17 cellular contexts compared by ENCODE assay signal in the genomic region with DNA sequence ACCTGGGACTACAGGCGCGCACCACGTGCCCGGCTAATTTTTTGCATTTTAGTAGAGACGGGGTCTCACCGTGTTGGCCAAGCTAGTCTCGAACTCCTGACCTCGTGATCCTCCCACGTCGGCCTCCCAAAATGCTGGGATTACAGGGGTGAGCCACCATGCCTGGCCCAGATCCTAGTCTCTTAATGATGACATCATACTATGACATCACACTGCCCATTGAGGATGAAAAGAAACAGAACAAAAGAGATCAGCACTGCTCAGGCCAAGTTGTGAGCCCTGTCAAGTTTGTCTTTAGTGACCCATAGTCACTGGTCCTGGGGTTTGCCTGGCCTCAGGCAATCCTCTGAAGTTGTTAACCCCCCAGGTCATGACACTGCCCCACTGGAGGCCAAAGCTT. TPM values are rescaled to one million over a fixed set of nuclear protein-coding genes. Genes with fewer than 3 reads are reported as not detected.
DNase-seq lines count a peak whose midpoint lies in the region; ATAC-seq, FAIRE-seq and TF ChIP-seq lines count a peak whose summit lies in the region.
"Had no signal": no experiment of that assay in that cellular context is flagged by ENCODE, and none has a peak within 500 bp of the region (broad histone marks: within the 10 kb centered on the region; RNA-seq: fewer than 3 reads in every experiment).

No MANE protein-coding gene starts in this region.

- no peak for TF ChIP-seq POLR2A in H1 (IDR thresholded peaks at IDR 0.05; ENCODE audit: control extremely low read depth in 1 of 2, low read depth in 2 of 2, low read length in 2 of 2)

- CTCF ChIA-PET in RWPE1 (lab: Yijun Ruan, JAX) (interaction anchor here (0.7 kb wide), 1 partner anchor 304 kb away, joined by 3 read pairs; no protein-coding TSS in a partner anchor), H1 (lab: Charles Lee; ENCODE audit: partially characterized antibody) (interaction anchor here (1.1 to 1.6 kb wide), 4 partner anchors 12 to 50 kb away, joined by 3 to 6 read pairs (median 4); no protein-coding TSS in a partner anchor)

- no peak overlapping the region for H3K23ac ChIP-seq in H1 (ENCODE audit: insufficient read length)
- no peak overlapping the region for H3K23ac ChIP-seq in trophoblast cell (ENCODE audit: low read length)

- H2BK15ac ChIP-seq in H1 (ENCODE audit: low read length) = no peak overlapping the region

- FAIRE-seq in H1 (lab: Jason Lieb, UNC) = no peak
- FAIRE-seq: GM18507, HTR-8/SVneo had no signal

- no peaks in the 10 kb centered on the region for H3K23me2 ChIP-seq in H1 (ENCODE audit: low read depth, low read length)

- DNase-seq in GM23338 (ENCODE audit: low spot score) (no peak), RWPE1 (ENCODE audit: low spot score) (no peak), H1 (ENCODE audit: low read depth in 1 of 2, low spot score in 2 of 2) (peak in 1 of 2 experiments; percentile 11), islet precursor cell (peak; percentile 12), iPS-NIHi11 (ENCODE audit: low spot score) (no peak), osteoblast (ENCODE audit: insufficient read length, low spot score, missing footprints) (no peak), trophoblast cell (no peak)
- DNase-seq: ACHN; CD4-positive, CD25-positive, alpha-beta regulatory T cell; DMS53; GF-D8; GM23248; H9; KBM-7 had no signal

- no peak overlapping the region for H3K4me3 Mint-ChIP-seq in GM23338
- H3K4me3 Mint-ChIP-seq: CD4-positive, CD25-positive, alpha-beta regulatory T cell; H9 had no signal

- H2AFZ ChIP-seq in GM23338 (0 out of 2 replicates have a peak overlapping the region, but pooled peaks have one; percentile 38), H1 (ENCODE audit: low read length) (no peak overlapping the region), osteoblast (ENCODE audit: low read length) (no peak overlapping the region), trophoblast cell (ENCODE audit: insufficient read depth, low read length, poor library complexity) (no peak overlapping the region)
- H2AFZ ChIP-seq: GM23248 had no signal

- H3K4ac ChIP-seq in H1 (replicated peaks; ENCODE audit: insufficient read length, low read depth, low read length) (no peak overlapping the region), trophoblast cell (ENCODE audit: low read depth, low read length) (no peak overlapping the region)

- TF ChIP-seq CTCF in GM23338 (conservative IDR thresholded peaks at IDR 0.05; ENCODE audit: low read depth in 2 of 2) (no peak), RWPE1 (conservative IDR thresholded peaks at IDR 0.05; ENCODE audit: low read depth) (no peak), H1 (IDR thresholded peaks at IDR 0.05; ENCODE audit: control extremely low read depth in 1 of 3, insufficient read depth in 1 of 3, low read depth in 1 of 3, low read length in 3 of 3) (no peak), osteoblast (IDR thresholded peaks at IDR 0.05; ENCODE audit: extremely low read depth, low read depth, low read length) (no peak)

- no peak overlapping the region for H4K12ac ChIP-seq in trophoblast cell (ENCODE audit: low read depth, low read length)

- no peak overlapping the region for H3K56ac ChIP-seq in H1 (replicated peaks; ENCODE audit: insufficient read length, low read depth, low read length)

- H3K79me1 ChIP-seq in H1 (ENCODE audit: low read depth, low read length) = no peaks in the 10 kb centered on the region
- no peaks in the 10 kb centered on the region for H3K79me1 ChIP-seq in trophoblast cell (ENCODE audit: low read length)

- H3K36me3 ChIP-seq in GM23338 (ENCODE audit: insufficient read depth) (no peaks in the 10 kb centered on the region), H1 (ENCODE audit: control insufficient read depth in 2 of 4, insufficient read depth in 4 of 4, low read length in 3 of 4) (no peaks in the 10 kb centered on the region), osteoblast (ENCODE audit: insufficient read depth, low read length) (no peaks in the 10 kb centered on the region), trophoblast cell (ENCODE audit: control insufficient read depth in 1 of 2, insufficient read depth in 2 of 2, low read length in 2 of 2) (peaks cover 0 to 2% of the 10 kb centered on the region in 2 experiments)
- H3K36me3 ChIP-seq: BLaER1 treated with 17β-estradiol and CSF1 and Interleukin-3, amounts not matched to agents 10 nM and 100 nM had no signal

- H3K18ac ChIP-seq in H1 (ENCODE audit: extremely low read depth, low read length) (no peak overlapping the region), trophoblast cell (ENCODE audit: low read length) (no peak overlapping the region)

- H3K14ac ChIP-seq in H1 (ENCODE audit: insufficient read length) = no peak overlapping the region
- no peak overlapping the region for H3K14ac ChIP-seq in trophoblast cell (ENCODE audit: low read length)

- POLR2A ChIA-PET in RWPE1 (lab: Yijun Ruan, JAX; ENCODE audit: low non-redundant PET) = no interaction called here
- POLR2A ChIA-PET in H1 (lab: Charles Lee; ENCODE audit: partially characterized antibody) = no interaction called here

- peaks cover 1% of the 10 kb centered on the region for H3K27me3 Mint-ChIP-seq in GM23338 (ENCODE audit: insufficient read depth, low read depth, poor library complexity)

- H3K27me3 ChIP-seq in GM23338 (ENCODE audit: insufficient read depth) (no peaks in the 10 kb centered on the region), H1 (replicated peaks in 1 of 4; ENCODE audit: control insufficient read depth in 3 of 4, extremely low read depth in 1 of 4, insufficient read depth in 3 of 4, low read length in 3 of 4) (no peaks in the 10 kb centered on the region), osteoblast (ENCODE audit: insufficient read depth, low read length) (no peaks in the 10 kb centered on the region), trophoblast cell (ENCODE audit: insufficient read depth, low read length) (no peaks in the 10 kb centered on the region)
- H3K27me3 ChIP-seq: BLaER1 treated with 17β-estradiol and CSF1 and Interleukin-3, amounts not matched to agents 10 nM and 100 nM had no signal

- no peak for ATAC-seq in GM23338

- H2AK5ac ChIP-seq in H1 (ENCODE audit: low read depth, low read length) = no peak overlapping the region
- no peak overlapping the region for H2AK5ac ChIP-seq in trophoblast cell (ENCODE audit: low read length)

- WGBS in H1 (ENCODE audit: extremely low coverage in 1 of 2, insufficient coverage in 1 of 2, insufficient read length in 1 of 2, insufficient replicate concordance in 2 of 2, low coverage in 1 of 2, low lambda C conversion rate in 2 of 2, missing lambda C conversion rate in 1 of 2), 2 experiments = 94% methylated on average over 10 of the region's 10 CpGs; no CpG with 5 or more reads in 1 of the 2 experiments
- no CpG with 5 or more reads among the region's 10 CpGs for WGBS in trophoblast cell (ENCODE audit: extremely low coverage, insufficient coverage, insufficient read length)

- H2BK12ac ChIP-seq in H1 (ENCODE audit: low read depth, low read length) (no peak overlapping the region), trophoblast cell (ENCODE audit: low read length) (no peak overlapping the region)

- H3K9ac ChIP-seq in H1 (replicated peaks in 1 of 4; ENCODE audit: extremely low read depth in 1 of 4, low read depth in 3 of 4, low read length in 3 of 4) = no peak overlapping the region
- no peak overlapping the region for H3K9ac ChIP-seq in trophoblast cell (ENCODE audit: low read length)
- H3K9ac ChIP-seq: BLaER1 treated with 17β-estradiol and CSF1 and Interleukin-3, amounts not matched to agents 10 nM and 100 nM; GM23248 had no signal

- H3K4me1 ChIP-seq in GM23338 (ENCODE audit: insufficient read depth) = no peaks in the 10 kb centered on the region
- H3K4me1 ChIP-seq in H1 (replicated peaks in 1 of 4; ENCODE audit: control insufficient read depth in 3 of 4, insufficient read depth in 4 of 4, low read length in 3 of 4) = no peaks in the 10 kb centered on the region
- no peaks in the 10 kb centered on the region for H3K4me1 ChIP-seq in osteoblast (ENCODE audit: insufficient read depth, low read length)
- H3K4me1 ChIP-seq in trophoblast cell (ENCODE audit: control insufficient read depth in 1 of 2, insufficient read depth in 2 of 2, low read length in 2 of 2) = peaks cover 6 to 11% of the 10 kb centered on the region in 2 experiments
- H3K4me1 ChIP-seq: BLaER1 treated with 17β-estradiol and CSF1 and Interleukin-3, amounts not matched to agents 10 nM and 100 nM had no signal

- no peaks in the 10 kb centered on the region for H3K36me3 Mint-ChIP-seq in GM23338 (ENCODE audit: low read depth)
- H3K36me3 Mint-ChIP-seq: CD4-positive, CD25-positive, alpha-beta regulatory T cell had no signal

- H3K79me2 ChIP-seq in GM23338 (replicated peaks; ENCODE audit: insufficient read depth) = no peaks in the 10 kb centered on the region
- H3K79me2 ChIP-seq in H1 (ENCODE audit: control insufficient read depth in 1 of 2, insufficient read depth in 2 of 2, low read length in 2 of 2) = no peaks in the 10 kb centered on the region
- H3K79me2 ChIP-seq in osteoblast (ENCODE audit: insufficient read depth, low read length) = no peaks in the 10 kb centered on the region
- no peaks in the 10 kb centered on the region for H3K79me2 ChIP-seq in trophoblast cell (ENCODE audit: control insufficient read depth, insufficient read depth, low read length, poor library complexity)

- H3F3A ChIP-seq in GM23338 (replicated peaks; ENCODE audit: low read depth) = no peaks in the 10 kb centered on the region

- no peak overlapping the region for H2BK5ac ChIP-seq in H1 (ENCODE audit: low read depth, low read length)
- no peak overlapping the region for H2BK5ac ChIP-seq in trophoblast cell (ENCODE audit: low read depth, low read length, poor library complexity)

- H3K27ac Mint-ChIP-seq in GM23338 = no peak overlapping the region
- H3K27ac Mint-ChIP-seq: CD4-positive, CD25-positive, alpha-beta regulatory T cell; H9 had no signal

- H2BK120ac ChIP-seq in H1 (replicated peaks; ENCODE audit: low read depth, low read length) = no peak overlapping the region
- no peak overlapping the region for H2BK120ac ChIP-seq in trophoblast cell (ENCODE audit: insufficient read depth, low read length, poor library complexity)

- no peaks in the 10 kb centered on the region for H3K9me2 ChIP-seq in GM23338 (ENCODE audit: insufficient read depth)

- H4K5ac ChIP-seq in H1 (ENCODE audit: insufficient read length, low read depth, low read length) = no peak overlapping the region

- H3K27ac ChIP-seq in GM23338 (ENCODE audit: low read depth) (no peak overlapping the region), RWPE1 (peak overlapping the region; percentile 72), H1 (ENCODE audit: low read depth, low read length) (no peak overlapping the region), osteoblast (ENCODE audit: low read depth, low read length) (no peak overlapping the region), trophoblast cell (ENCODE audit: low read depth, low read length) (no peak overlapping the region)
- H3K27ac ChIP-seq: BLaER1 treated with 17β-estradiol and CSF1 and Interleukin-3, amounts not matched to agents 10 nM and 100 nM; GM23248 had no signal

- H4K20me1 ChIP-seq in GM23338 (replicated peaks; ENCODE audit: insufficient read depth) (no peaks in the 10 kb centered on the region), H1 (replicated peaks in 1 of 2; ENCODE audit: control insufficient read depth in 1 of 2, insufficient read depth in 2 of 2, low read length in 2 of 2) (no peaks in the 10 kb centered on the region), osteoblast (ENCODE audit: insufficient read depth, low read length) (no peaks in the 10 kb centered on the region)
- H4K20me1 ChIP-seq: BLaER1 treated with 17β-estradiol and CSF1 and Interleukin-3, amounts not matched to agents 10 nM and 100 nM had no signal

- H3K4me1 Mint-ChIP-seq in GM23338 = no peaks in the 10 kb centered on the region
- H3K4me1 Mint-ChIP-seq: CD4-positive, CD25-positive, alpha-beta regulatory T cell; H9 had no signal

- H3K4me3 ChIP-seq in GM23338 (no peak overlapping the region), H1 (ENCODE audit: extremely low read depth in 1 of 4, insufficient read depth in 2 of 4, low read depth in 3 of 4, low read length in 4 of 4) (no peak overlapping the region), osteoblast (ENCODE audit: insufficient read depth, low read length) (no peak overlapping the region), trophoblast cell (ENCODE audit: low read depth, low read length) (no peak overlapping the region)
- H3K4me3 ChIP-seq: BLaER1 treated with 17β-estradiol and CSF1 and Interleukin-3, amounts not matched to agents 10 nM and 100 nM; GM23248 had no signal

- H2BK20ac ChIP-seq in H1 (ENCODE audit: low read length) = no peak overlapping the region

- H3K4me2 ChIP-seq in GM23338 = no peak overlapping the region
- H3K4me2 ChIP-seq in H1 (ENCODE audit: insufficient read depth in 1 of 2, low read depth in 2 of 2, low read length in 2 of 2) = no peak overlapping the region
- no peak overlapping the region for H3K4me2 ChIP-seq in osteoblast (ENCODE audit: insufficient read depth, low read length)
- H3K4me2 ChIP-seq in trophoblast cell (ENCODE audit: low read length) = no peak overlapping the region
- H3K4me2 ChIP-seq: BLaER1 treated with 17β-estradiol and CSF1 and Interleukin-3, amounts not matched to agents 10 nM and 100 nM had no signal

- TF ChIP-seq EP300 in H1 (IDR thresholded peaks at IDR 0.05; ENCODE audit: borderline replicate concordance in 1 of 2, low read depth in 2 of 2, low read length in 2 of 2) = no peak

- no peaks in the 10 kb centered on the region for H3K9me3 Mint-ChIP-seq in GM23338
- H3K9me3 Mint-ChIP-seq: CD4-positive, CD25-positive, alpha-beta regulatory T cell; H9 had no signal

- TF ChIP-seq RAD21 in H1 (IDR thresholded peaks at IDR 0.05 in 1 of 2, conservative IDR thresholded peaks at IDR 0.05 in 1 of 2; ENCODE audit: low read depth in 2 of 2, low read length in 2 of 2) = no peak

- no peak overlapping the region for H4K91ac ChIP-seq in H1 (replicated peaks; ENCODE audit: insufficient read length, low read length)
- no peak overlapping the region for H4K91ac ChIP-seq in trophoblast cell (ENCODE audit: low read depth, low read length)

- no peaks in the 10 kb centered on the region for H3K9me3 ChIP-seq in H1 (ENCODE audit: insufficient read depth in 2 of 2, low read depth in 1 of 2, low read length in 1 of 2)
- no peaks in the 10 kb centered on the region for H3K9me3 ChIP-seq in osteoblast (ENCODE audit: low read depth, low read length)
- no peaks in the 10 kb centered on the region for H3K9me3 ChIP-seq in trophoblast cell (ENCODE audit: insufficient read depth, low read depth, low read length)
- H3K9me3 ChIP-seq: BLaER1 treated with 17β-estradiol and CSF1 and Interleukin-3, amounts not matched to agents 10 nM and 100 nM had no signal

- no peak overlapping the region for H4K8ac ChIP-seq in H1 (ENCODE audit: extremely low read depth, insufficient read depth, low read length)
- H4K8ac ChIP-seq in trophoblast cell (ENCODE audit: low read depth, low read length) = no peak overlapping the region

RNA-seq across cellular contexts. Expression of gene ADRA1B, which starts 21.3 kb away (rescaled TPM):
- not detected in 2 replicates for total RNA-seq in GM23338 (2014; rRNA removed; shearing (Covaris generic))
- polyA plus RNA-seq in GM23338 (2016; fragmentation: Nextera tagmentation; extraction: Ambion mirVana) (not detected in 2 replicates), H1 (2011; rRNA removed) (0.08 TPM in 1 of 2 replicates, not detected in the other)
- not detected in 2 replicates for total RNA-seq in H1 (2021; fragmentation: NEBNext Ultra II Directional; extraction: Animal tissue kit (Norgen Biotek cat#: 25700))
- polyA plus RNA-seq in H1 (2011; cell fraction: cytosol; rRNA removed) = not detected
- polyA plus RNA-seq in H1 (2011; cell fraction: nucleus; rRNA removed) = 0.04 TPM
- polyA plus RNA-seq in H1 (2012, experiment 1 of 2) = not detected in 4 replicates
- polyA plus RNA-seq in H1 (2012, experiment 2 of 2) = not detected
- polyA plus RNA-seq in H1 (2013, experiment 1 of 2) = not detected
- 0.11 TPM for polyA plus RNA-seq in H1 (2013, experiment 2 of 2)
- 0.09 and 0.22 TPM in 2 replicates for polyA minus RNA-seq in H1 (2011; rRNA and poly(A)+ RNA removed)
- not detected for polyA minus RNA-seq in H1 (2011; cell fraction: cytosol; rRNA and poly(A)+ RNA removed)
- polyA minus RNA-seq in H1 (2011; cell fraction: nucleus; rRNA and poly(A)+ RNA removed) = not detected
- total RNA-seq in osteoblast = 0.29 and 0.36 TPM in 2 replicates
- polyA plus RNA-seq in trophoblast cell (2013) = 4.2 and 4.4 TPM in 2 replicates
- total RNA-seq: CD4-positive, CD25-positive, alpha-beta regulatory T cell; H9 had no signal
- polyA plus RNA-seq: CD4-positive, CD25-positive, alpha-beta regulatory T cell; GM23248 had no signal
